In genomic region chr2:40716879-40717278, GRCh38 we compare ENCODE assay signal across 15 cellular contexts.
A peak's percentile ranks its signal among the peaks of the same experiment; 100 is the strongest.
DNase-seq lines count a peak whose midpoint lies in the region; TF ChIP-seq lines count a peak whose summit lies in the region.
"Had no signal": no experiment of that assay in that cellular context is flagged by ENCODE, and none has a peak within 500 bp of the region (broad histone marks: within the 10 kb centered on the region; RNA-seq: fewer than 3 reads in every experiment).

No MANE protein-coding gene starts in this region.

- CTCF ChIA-PET in BJ (lab: Yijun Ruan, JAX), result no interaction called here

- intact Hi-C loops in dorsolateral prefrontal cortex (cut with DNase I), result no loop called here

- no peaks in the 10 kb centered on the region for H3K36me3 ChIP-seq in BJ (ENCODE audit: control insufficient read depth, insufficient read depth, low read length)

- H3K27me3 ChIP-seq in BJ (ENCODE audit: control insufficient read depth, insufficient read depth, low read length) (no peaks in the 10 kb centered on the region), dorsolateral prefrontal cortex (peaks cover 0 to 4% (median 0%) of the 10 kb centered on the region in 45 donors)

- DNase-seq in BJ (ENCODE audit: low read depth) (peak; percentile 34), M059J (ENCODE audit: low read depth) (peak; percentile 59), epithelial cell of esophagus (ENCODE audit: low read depth) (peak; percentile 96), non-pigmented ciliary epithelial cell (ENCODE audit: low read depth) (peak; percentile 45), NCI-H128 (lab: John Stamatoyannopoulos, UW; ENCODE audit: unreplicated experiment) (no peak), dorsolateral prefrontal cortex (no peak), midbrain (lab: John Stamatoyannopoulos, UW) (no peak), amygdala (lab: John Stamatoyannopoulos, UW) (no peak)
- DNase-seq: activated CD4-positive, alpha-beta T cell treated with anti-CD3 and anti-CD28 coated beads for 1 hour; NCI-H1436; NCI-H774; retina; stimulated activated CD4-positive, alpha-beta T cell treated with anti-CD3 and anti-CD28 coated beads, Interleukin-4, amount 100 ng/mL, for 24 hours; stimulated activated naive CD8-positive, alpha-beta T cell treated with anti-CD3 and anti-CD28 coated beads, Interleukin-15, amount 100 ng/mL, for 72 hours had no signal

- no peak overlapping the region for H3K4me3 ChIP-seq in BJ (ENCODE audit: low read depth, low read length)
- H3K4me3 ChIP-seq in epithelial cell of esophagus (ENCODE audit: low read length), result no peak overlapping the region
- no peak overlapping the region for H3K4me3 ChIP-seq in dorsolateral prefrontal cortex
- H3K4me3 ChIP-seq: SK-N-MC had no signal

- POLR2A ChIA-PET in BJ (lab: Charles Lee), result no interaction called here

- H3K27ac ChIP-seq in dorsolateral prefrontal cortex, result no peak overlapping the region
- H3K27ac ChIP-seq: SK-N-MC had no signal

- TF ChIP-seq CTCF in BJ (IDR thresholded peaks at IDR 0.05; ENCODE audit: insufficient read depth, low read depth, low read length) (no peak), epithelial cell of esophagus (IDR thresholded peaks at IDR 0.05; ENCODE audit: insufficient read depth, low read depth, low read length, missing control alignments) (no peak), dorsolateral prefrontal cortex (IDR thresholded peaks at IDR 0.05 in 54 of 56, conservative IDR thresholded peaks at IDR 0.05 in 2 of 56; ENCODE audit: low read depth in 1 of 56, partially characterized antibody in 56 of 56) (no peak)

Comparison
In these comparisons a context has a peak if more than half of its experiments do, and no peak if none do; other contexts are left out.
1. DNase-seq: peak in BJ (single experiment), M059J (single experiment), epithelial cell of esophagus (single experiment) and non-pigmented ciliary epithelial cell (single experiment); none in NCI-H128 (single experiment), dorsolateral prefrontal cortex (0 of 10), midbrain (single experiment) and amygdala (0 of 56).